14 cellular contexts compared by ENCODE assay signal in the genomic region with DNA sequence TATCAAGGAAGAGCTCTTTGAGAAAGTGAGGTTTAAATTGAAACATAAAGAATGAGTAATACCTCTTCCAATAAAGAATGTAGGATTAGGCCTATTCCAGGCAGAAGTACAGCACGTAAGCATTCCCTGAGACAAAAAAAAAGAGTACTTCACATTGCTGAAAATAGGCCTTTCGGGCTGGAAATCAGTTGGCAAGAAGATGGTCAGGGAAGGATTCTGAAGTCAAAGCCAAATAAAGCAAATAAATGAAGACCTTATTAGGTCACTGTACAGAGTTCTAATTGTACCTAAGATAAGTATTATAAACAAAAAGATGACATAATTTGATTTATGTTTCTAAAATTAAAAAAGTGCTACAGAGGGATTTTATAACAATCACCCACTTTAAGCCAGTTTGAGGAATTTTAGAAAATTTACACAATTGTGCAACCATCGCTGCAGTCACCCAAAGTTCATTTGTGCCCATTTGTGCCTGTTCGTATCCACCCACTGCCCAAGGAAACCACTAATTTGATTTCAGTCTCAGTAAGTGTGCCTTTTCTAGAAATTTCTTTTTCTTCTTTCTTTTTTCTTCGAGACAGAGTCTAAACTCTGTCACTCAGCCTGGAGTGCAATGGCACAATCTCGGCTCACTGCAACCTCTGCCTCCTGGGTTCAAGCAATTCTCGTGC. TPM values are rescaled to one million over a fixed set of nuclear protein-coding genes. Genes with fewer than 3 reads are reported as not detected.
DNase-seq lines count a peak whose midpoint lies in the region; ATAC-seq and TF ChIP-seq lines count a peak whose summit lies in the region.
"Had no signal": no experiment of that assay in that cellular context is flagged by ENCODE, and none has a peak within 500 bp of the region (broad histone marks: within the 10 kb centered on the region; RNA-seq: fewer than 3 reads in every experiment).

No MANE protein-coding gene starts in this region.

- H3K36me3 Mint-ChIP-seq in osteocyte (ENCODE audit: unreplicated experiment) = no peaks in the 10 kb centered on the region
- H3K36me3 Mint-ChIP-seq: CD14-positive monocyte had no signal

- no peaks in the 10 kb centered on the region for H3K79me2 ChIP-seq in SK-N-SH (ENCODE audit: insufficient read depth)

- 76% methylated on average over 7 of the region's 7 CpGs for WGBS in SK-N-SH (ENCODE audit: low lambda C conversion rate)

- H4K20me1 ChIP-seq in SK-N-SH (ENCODE audit: insufficient read depth) = no peaks in the 10 kb centered on the region

- peaks cover 4% of the 10 kb centered on the region for H3K27me3 Mint-ChIP-seq in osteocyte (ENCODE audit: unreplicated experiment)

- no peaks in the 10 kb centered on the region for H3K4me1 ChIP-seq in SK-N-SH (ENCODE audit: control insufficient read depth in 1 of 2, insufficient read depth in 2 of 2, low read depth in 1 of 2, low read length in 1 of 2)
- H3K4me1 ChIP-seq: SJCRH30 had no signal

- H3K36me3 ChIP-seq in SK-N-SH (replicated peaks in 1 of 2; ENCODE audit: control insufficient read depth in 1 of 2, insufficient read depth in 2 of 2, low read length in 1 of 2) = no peaks in the 10 kb centered on the region
- H3K36me3 ChIP-seq: SJCRH30 had no signal

- H3K27ac ChIP-seq in SK-N-SH (ENCODE audit: low read depth in 2 of 2, low read length in 1 of 2) (no peak overlapping the region), VCaP (peak overlapping the region; percentile 55)
- H3K27ac ChIP-seq: SJCRH30 had no signal

- H3F3A ChIP-seq in SK-N-SH (replicated peaks; ENCODE audit: insufficient read depth) = no peaks in the 10 kb centered on the region

- H3K4me2 ChIP-seq in SK-N-SH = no peak overlapping the region

- H3K27ac Mint-ChIP-seq in osteocyte (ENCODE audit: unreplicated experiment) = no peak overlapping the region

- TF ChIP-seq CTCF in SK-N-SH (IDR thresholded peaks at IDR 0.05) (no peak), VCaP (conservative IDR thresholded peaks at IDR 0.05) (no peak), choroid plexus epithelial cell (conservative IDR thresholded peaks at IDR 0.05; ENCODE audit: low read depth, low read length) (no peak), retinal pigment epithelial cell (conservative IDR thresholded peaks at IDR 0.05; ENCODE audit: low read depth, low read length) (no peak), osteocyte (IDR thresholded peaks at IDR 0.05) (no peak)

- H2AFZ ChIP-seq in SK-N-SH (ENCODE audit: low read depth) = peak overlapping the region; percentile 76

- no peak overlapping the region for H3K4me3 Mint-ChIP-seq in osteocyte (ENCODE audit: unreplicated experiment)
- H3K4me3 Mint-ChIP-seq: CD14-positive monocyte had no signal

- H3K9ac ChIP-seq in SK-N-SH = no peak overlapping the region

- POLR2A ChIA-PET in SK-N-SH (lab: Yijun Ruan, JAX) = no interaction called here

- no peaks in the 10 kb centered on the region for H3K9me3 ChIP-seq in SK-N-SH
- H3K9me3 ChIP-seq: SJCRH30 had no signal

- H3K9me2 ChIP-seq in SK-N-SH = no peaks in the 10 kb centered on the region

- H3K4me3 ChIP-seq in SK-N-SH (ENCODE audit: low read depth in 2 of 2, low read length in 1 of 2) (no peak overlapping the region), choroid plexus epithelial cell (ENCODE audit: low read depth, low read length) (no peak overlapping the region), retinal pigment epithelial cell (ENCODE audit: low read length) (no peak overlapping the region)
- H3K4me3 ChIP-seq: SJCRH30 had no signal

- no peak for ATAC-seq in SK-N-SH treated with all-trans-retinoic acid at 6 μM for 48 hours
- no peak for ATAC-seq in HG02885 (IDR thresholded peaks at IDR 0.05; ENCODE audit: poor library complexity, unreplicated experiment)

- no peak for TF ChIP-seq EP300 in SK-N-SH (IDR thresholded peaks at IDR 0.05; ENCODE audit: borderline replicate concordance in 1 of 2, low read depth in 1 of 2, low read length in 1 of 2)

- H3K9me3 Mint-ChIP-seq in osteocyte (ENCODE audit: unreplicated experiment) = peaks cover 3% of the 10 kb centered on the region

- DNase-seq in SK-N-SH (no peak), choroid plexus epithelial cell (ENCODE audit: low read depth) (peak; percentile 33), retinal pigment epithelial cell (ENCODE audit: low read depth) (peak; percentile 12), NCI-H2029 treated with DMSO at 0.1 percent for 48 hours (lab: John Stamatoyannopoulos, UW) (no peak), osteocyte (ENCODE audit: extremely low spot score, unreplicated experiment) (no peak)
- DNase-seq: 8988T, MM.1S, NCI-H2171, NCI-H510A, SJCRH30 had no signal

- CTCF ChIA-PET in SK-N-SH (lab: Yijun Ruan, JAX) = no interaction called here

- no peaks in the 10 kb centered on the region for H3K27me3 ChIP-seq in SK-N-SH (ENCODE audit: insufficient read depth)
- H3K27me3 ChIP-seq: SJCRH30 had no signal

- no peak for TF ChIP-seq RAD21 in SK-N-SH (IDR thresholded peaks at IDR 0.05; ENCODE audit: low read length)

- no peaks in the 10 kb centered on the region for H3K4me1 Mint-ChIP-seq in osteocyte (ENCODE audit: unreplicated experiment)

TF ChIP-seq in SK-N-SH, 30 proteins besides CTCF, POLR2A, EP300 and RAD21 (continues in another document):
- TF ChIP-seq GATA2 (CRISPR knock-in tag; IDR thresholded peaks at IDR 0.05) (no peak), FOXJ3 (CRISPR knock-in tag; IDR thresholded peaks at IDR 0.05) (no peak), SIN3A (IDR thresholded peaks at IDR 0.05; ENCODE audit: borderline replicate concordance, low read depth, low read length) (no peak), NFIC (IDR thresholded peaks at IDR 0.05; ENCODE audit: borderline replicate concordance) (no peak), EZH2phosphoT487 (IDR thresholded peaks at IDR 0.05; ENCODE audit: borderline replicate concordance, low read depth) (no peak), NRF1 (IDR thresholded peaks at IDR 0.05; ENCODE audit: low read depth, low read length) (no peak), RXRA (IDR thresholded peaks at IDR 0.05; ENCODE audit: borderline replicate concordance, low read depth) (no peak)
- TF ChIP-seq, protein P1, sequence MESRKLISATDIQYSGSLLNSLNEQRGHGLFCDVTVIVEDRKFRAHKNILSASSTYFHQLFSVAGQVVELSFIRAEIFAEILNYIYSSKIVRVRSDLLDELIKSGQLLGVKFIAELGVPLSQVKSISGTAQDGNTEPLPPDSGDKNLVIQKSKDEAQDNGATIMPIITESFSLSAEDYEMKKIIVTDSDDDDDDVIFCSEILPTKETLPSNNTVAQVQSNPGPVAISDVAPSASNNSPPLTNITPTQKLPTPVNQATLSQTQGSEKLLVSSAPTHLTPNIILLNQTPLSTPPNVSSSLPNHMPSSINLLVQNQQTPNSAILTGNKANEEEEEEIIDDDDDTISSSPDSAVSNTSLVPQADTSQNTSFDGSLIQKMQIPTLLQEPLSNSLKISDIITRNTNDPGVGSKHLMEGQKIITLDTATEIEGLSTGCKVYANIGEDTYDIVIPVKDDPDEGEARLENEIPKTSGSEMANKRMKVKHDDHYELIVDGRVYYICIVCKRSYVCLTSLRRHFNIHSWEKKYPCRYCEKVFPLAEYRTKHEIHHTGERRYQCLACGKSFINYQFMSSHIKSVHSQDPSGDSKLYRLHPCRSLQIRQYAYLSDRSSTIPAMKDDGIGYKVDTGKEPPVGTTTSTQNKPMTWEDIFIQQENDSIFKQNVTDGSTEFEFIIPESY (IDR thresholded peaks at IDR 0.05; ENCODE audit: borderline replicate concordance, low read depth) = no peak
- TF ChIP-seq, protein P2, sequence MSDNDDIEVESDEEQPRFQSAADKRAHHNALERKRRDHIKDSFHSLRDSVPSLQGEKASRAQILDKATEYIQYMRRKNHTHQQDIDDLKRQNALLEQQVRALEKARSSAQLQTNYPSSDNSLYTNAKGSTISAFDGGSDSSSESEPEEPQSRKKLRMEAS (IDR thresholded peaks at IDR 0.05; ENCODE audit: low read depth) = no peak

TF ChIP-seq in SK-N-SH treated with all-trans-retinoic acid at 6 μM for 48 hours, 23 proteins besides CTCF, POLR2A, EP300 and RAD21:
- TF ChIP-seq, protein P3, sequence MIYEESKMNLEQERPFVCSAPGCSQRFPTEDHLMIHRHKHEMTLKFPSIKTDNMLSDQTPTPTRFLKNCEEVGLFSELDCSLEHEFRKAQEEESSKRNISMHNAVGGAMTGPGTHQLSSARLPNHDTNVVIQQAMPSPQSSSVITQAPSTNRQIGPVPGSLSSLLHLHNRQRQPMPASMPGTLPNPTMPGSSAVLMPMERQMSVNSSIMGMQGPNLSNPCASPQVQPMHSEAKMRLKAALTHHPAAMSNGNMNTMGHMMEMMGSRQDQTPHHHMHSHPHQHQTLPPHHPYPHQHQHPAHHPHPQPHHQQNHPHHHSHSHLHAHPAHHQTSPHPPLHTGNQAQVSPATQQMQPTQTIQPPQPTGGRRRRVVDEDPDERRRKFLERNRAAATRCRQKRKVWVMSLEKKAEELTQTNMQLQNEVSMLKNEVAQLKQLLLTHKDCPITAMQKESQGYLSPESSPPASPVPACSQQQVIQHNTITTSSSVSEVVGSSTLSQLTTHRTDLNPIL (CRISPR knock-in tag; IDR thresholded peaks at IDR 0.05; ENCODE audit: low read depth) = no peak
- no peak for TF ChIP-seq OSR1 (CRISPR knock-in tag; IDR thresholded peaks at IDR 0.05)

RNA-seq across cellular contexts. Expression of gene FMO4, which starts 58.6 kb away (rescaled TPM):
- polyA plus RNA-seq in SK-N-SH (2012; rRNA removed) = 1.6 and 2.0 TPM in 2 replicates
- 1.8 and 2.4 TPM in 2 replicates for polyA plus RNA-seq in SK-N-SH (2012; cell fraction: cytosol; rRNA removed)
- 1.2 and 2.3 TPM in 2 replicates for polyA plus RNA-seq in SK-N-SH (2012; cell fraction: nucleus; rRNA removed)
- 4.0 and 4.1 TPM in 2 replicates for total RNA-seq in osteocyte

Comparison
In these comparisons a context has a peak if more than half of its experiments do, and no peak if none do; other contexts are left out.
1. DNase-seq: peak in choroid plexus epithelial cell (single experiment) and retinal pigment epithelial cell (single experiment); none in SK-N-SH (single experiment), NCI-H2029 treated with DMSO at 0.1 percent for 48 hours (single experiment) and osteocyte (single experiment).